8 cellular contexts compared by ENCODE assay signal in genomic region chr1:210332719-210333398, GRCh38. TPM values are rescaled to one million over a fixed set of nuclear protein-coding genes. Genes with fewer than 3 reads are reported as not detected.
DNase-seq lines count a peak whose midpoint lies in the region; ATAC-seq and TF ChIP-seq lines count a peak whose summit lies in the region.

No MANE protein-coding gene starts in this region.

- WGBS in body of pancreas, 2 donors: 63 to 68% methylated on average over 4 of the region's 4 CpGs

- H3K27me3 ChIP-seq in body of pancreas (no peaks in the 10 kb centered on the region), vagina (no peaks in the 10 kb centered on the region)

- H3K27ac ChIP-seq in body of pancreas (no peak overlapping the region), vagina (no peak overlapping the region)

- H3K4me3 ChIP-seq in body of pancreas (no peak overlapping the region), vagina (no peak overlapping the region)

- peak; percentile 39 for DNase-seq in DMS153 treated with DMSO at 0.1 percent for 48 hours (lab: John Stamatoyannopoulos, UW; ENCODE audit: unreplicated experiment)
- peak; percentile 17 for DNase-seq in activated T-helper 1 cell treated with Interleukin-2 at 50 U/mL for 16 hours (ENCODE audit: low read depth)
- peak; percentile 76 for DNase-seq in stimulated activated naive CD4-positive, alpha-beta T cell treated with Interleukin-2 at 50 U/mL for 16 hours (lab: John Stamatoyannopoulos, UW)
- DNase-seq in body of pancreas: no peak
- DNase-seq in NCI-H226: no peak
- DNase-seq in vagina (ENCODE audit: extremely low spot score in 2 of 2): no peak

- intact Hi-C loops in body of pancreas (cut with DNase I): no loop called here
- intact Hi-C loops in vagina (cut with DNase I): no loop called here

- peak; percentile 77 for ATAC-seq in GM21360 (IDR thresholded peaks at IDR 0.05; ENCODE audit: unreplicated experiment)
- ATAC-seq in HG03521 (IDR thresholded peaks at IDR 0.05; ENCODE audit: unreplicated experiment): peak; percentile 71
- no peak for ATAC-seq in body of pancreas

- H3K9me3 ChIP-seq in body of pancreas (no peaks in the 10 kb centered on the region), vagina (no peaks in the 10 kb centered on the region)

- TF ChIP-seq CTCF in body of pancreas (IDR thresholded peaks at IDR 0.05) (no peak), vagina (IDR thresholded peaks at IDR 0.05) (no peak)

- no peak for TF ChIP-seq POLR2A in body of pancreas (IDR thresholded peaks at IDR 0.05)
- TF ChIP-seq POLR2A in vagina (IDR thresholded peaks at IDR 0.05): no peak

- H3K36me3 ChIP-seq in body of pancreas (replicated peaks in 1 of 2; ENCODE audit: insufficient read depth in 1 of 2, low read depth in 2 of 2) (no peaks in the 10 kb centered on the region), vagina (no peaks in the 10 kb centered on the region)

- peaks cover 14% of the 10 kb centered on the region for H3K4me1 ChIP-seq in body of pancreas
- H3K4me1 ChIP-seq in vagina: peaks cover 7% of the 10 kb centered on the region

RNA-seq across cellular contexts. Expression of gene HHAT, which starts 4.2 kb away (rescaled TPM):
- total RNA-seq in body of pancreas (10 to 100 TPM in 1 of 2 donors, 1 to 10 TPM in 1; 4.4 to 19.4 TPM), vagina (11.8 TPM)

Comparison
In these comparisons a context has a peak if more than half of its experiments do, and no peak if none do; other contexts are left out.
1. DNase-seq: peak in DMS153 treated with DMSO at 0.1 percent for 48 hours (single experiment), activated T-helper 1 cell treated with Interleukin-2 at 50 U/mL for 16 hours (single experiment) and stimulated activated naive CD4-positive, alpha-beta T cell treated with Interleukin-2 at 50 U/mL for 16 hours (single experiment); none in body of pancreas (0 of 4), NCI-H226 (single experiment) and vagina (0 of 2).